ENCODE assay signal across 20 cellular contexts in genomic region chr11:15590131-15590530, GRCh38.
A peak's percentile ranks its signal among the peaks of the same experiment; 100 is the strongest.
DNase-seq lines count a peak whose midpoint lies in the region; TF ChIP-seq lines count a peak whose summit lies in the region.
"Had no signal": no experiment of that assay in that cellular context is flagged by ENCODE, and none has a peak within 500 bp of the region (broad histone marks: within the 10 kb centered on the region; RNA-seq: fewer than 3 reads in every experiment).

No MANE protein-coding gene starts in this region.

- H3K36me3 Mint-ChIP-seq in Calu3 (ENCODE audit: insufficient read depth, unreplicated experiment): no peaks in the 10 kb centered on the region
- no peaks in the 10 kb centered on the region for H3K36me3 Mint-ChIP-seq in CD4-positive, alpha-beta memory T cell

- no TSS peak for BruUV-seq in Calu3 (replicated peaks; lab: Mats Ljungman, UMichigan)

- in situ Hi-C loops in GM23248 (cut with MboI): no loop called here

- WGBS in GM23248 (ENCODE audit: low coverage in 1 of 2, low lambda C conversion rate in 2 of 2, missing lambda C conversion rate in 2 of 2), 2 experiments: 0% methylated on average over 1 of the region's 1 CpG
- WGBS in SK-N-SH (ENCODE audit: low lambda C conversion rate): 7% methylated on average over 1 of the region's 1 CpG

- H4K20me1 ChIP-seq in GM23248 (ENCODE audit: insufficient read depth): no peaks in the 10 kb centered on the region
- no peaks in the 10 kb centered on the region for H4K20me1 ChIP-seq in SK-N-SH (ENCODE audit: insufficient read depth)

- no peak for TF ChIP-seq RAD21 in SK-N-SH (IDR thresholded peaks at IDR 0.05; ENCODE audit: low read length)

- H3K27me3 Mint-ChIP-seq in Calu3 (ENCODE audit: unreplicated experiment): no peaks in the 10 kb centered on the region
- no peaks in the 10 kb centered on the region for H3K27me3 Mint-ChIP-seq in CD4-positive, alpha-beta memory T cell
- H3K27me3 Mint-ChIP-seq: T-helper 17 cell had no signal

- H3K4me2 ChIP-seq in GM23248 (ENCODE audit: unreplicated experiment) (no peak overlapping the region), SK-N-SH (no peak overlapping the region)
- H3K4me2 ChIP-seq: GM23338 had no signal

- intact Hi-C loops in Calu3 (cut with micrococcal nuclease; ENCODE audit: unreplicated experiment): no loop called here
- intact Hi-C loops in CD4-positive, alpha-beta memory T cell (cut with micrococcal nuclease): no loop called here

- H2AFZ ChIP-seq in GM23248 (no peak overlapping the region), SK-N-SH (ENCODE audit: low read depth) (no peak overlapping the region)
- H2AFZ ChIP-seq: GM23338 had no signal

- no peaks in the 10 kb centered on the region for H3K4me1 Mint-ChIP-seq in Calu3 (ENCODE audit: low read depth, unreplicated experiment)
- H3K4me1 Mint-ChIP-seq in CD4-positive, alpha-beta memory T cell: no peaks in the 10 kb centered on the region
- H3K4me1 Mint-ChIP-seq: T-helper 17 cell had no signal

- no peak overlapping the region for H3K27ac Mint-ChIP-seq in Calu3 (ENCODE audit: unreplicated experiment)
- no peak overlapping the region for H3K27ac Mint-ChIP-seq in CD4-positive, alpha-beta memory T cell
- H3K27ac Mint-ChIP-seq: GM23338, T-helper 17 cell had no signal

- no peaks in the 10 kb centered on the region for H3K9me2 ChIP-seq in GM23248 (ENCODE audit: insufficient read depth)
- no peaks in the 10 kb centered on the region for H3K9me2 ChIP-seq in SK-N-SH

- no peak for TF ChIP-seq CTCF in AG10803 (conservative IDR thresholded peaks at IDR 0.05; ENCODE audit: low read length)
- no peak for TF ChIP-seq CTCF in SK-N-SH (IDR thresholded peaks at IDR 0.05)
- TF ChIP-seq CTCF in fibroblast of mammary gland (conservative IDR thresholded peaks at IDR 0.05; ENCODE audit: control insufficient read depth, insufficient read depth, low read depth, low read length): no peak
- TF ChIP-seq CTCF in Calu3 (IDR thresholded peaks at IDR 0.05; ENCODE audit: unreplicated experiment): no peak

- H3K9me3 ChIP-seq in GM23248 (ENCODE audit: low read depth): no peaks in the 10 kb centered on the region
- H3K9me3 ChIP-seq in SK-N-SH: no peaks in the 10 kb centered on the region
- no peaks in the 10 kb centered on the region for H3K9me3 ChIP-seq in CD4-positive, alpha-beta memory T cell (ENCODE audit: control insufficient read depth in 1 of 2, low read length in 2 of 2)

- H3K79me2 ChIP-seq in GM23248 (ENCODE audit: insufficient read depth): no peaks in the 10 kb centered on the region
- H3K79me2 ChIP-seq in SK-N-SH (ENCODE audit: insufficient read depth): no peaks in the 10 kb centered on the region

- H3K4me3 ChIP-seq in AG10803 (ENCODE audit: low read length) (no peak overlapping the region), GM23248 (no peak overlapping the region), SK-N-SH (ENCODE audit: low read depth in 2 of 2, low read length in 1 of 2) (no peak overlapping the region), fibroblast of mammary gland (ENCODE audit: control insufficient read depth, low read depth, low read length) (no peak overlapping the region), H7 (ENCODE audit: insufficient read depth, low read depth, low read length) (no peak overlapping the region)
- H3K4me3 ChIP-seq in CD4-positive, alpha-beta memory T cell (ENCODE audit: low read length in 2 of 2): no peak overlapping the region
- H3K4me3 ChIP-seq: GM12878, GM23338 had no signal

- H3K9ac ChIP-seq in GM23248 (no peak overlapping the region), SK-N-SH (no peak overlapping the region)

- no peaks in the 10 kb centered on the region for H3F3A ChIP-seq in GM23248 (ENCODE audit: insufficient read depth)
- no peaks in the 10 kb centered on the region for H3F3A ChIP-seq in SK-N-SH (replicated peaks; ENCODE audit: insufficient read depth)

- no peak overlapping the region for H3K27ac ChIP-seq in GM23248
- H3K27ac ChIP-seq in SK-N-SH (ENCODE audit: low read depth in 2 of 2, low read length in 1 of 2): peak overlapping the region in 1 of 2 experiments; percentile 81; a peak in 2 of 4 replicates
- no peak overlapping the region for H3K27ac ChIP-seq in CD4-positive, alpha-beta memory T cell (ENCODE audit: low read depth, low read length)

- DNase-seq in AG10803 (ENCODE audit: low read depth) (peak; percentile 41), GM23248 (peak; percentile 1), SK-N-SH (peak; percentile 30), fibroblast of mammary gland (ENCODE audit: low read depth) (peak; percentile 31), H7 (no peak), Calu3 (no peak)
- DNase-seq in CD4-positive, alpha-beta memory T cell: no peak
- DNase-seq: C1 segment of cervical spinal cord, GF-D8, KBM-7, NCI-H1048, NCI-H1436, NCI-H1930, NCI-H226, NCI-H526 treated with DMSO at 0.1 percent for 48 hours, OCI-M1, SHP77 treated with DMSO at 0.1 percent for 48 hours, T-helper 17 cell had no signal

- H3K4me3 Mint-ChIP-seq in Calu3 (ENCODE audit: low read depth, unreplicated experiment): no peak overlapping the region
- no peak overlapping the region for H3K4me3 Mint-ChIP-seq in CD4-positive, alpha-beta memory T cell
- H3K4me3 Mint-ChIP-seq: GM23338, T-helper 17 cell had no signal

- H3K27me3 ChIP-seq in GM23248 (replicated peaks; ENCODE audit: insufficient read depth) (no peaks in the 10 kb centered on the region), SK-N-SH (ENCODE audit: insufficient read depth) (no peaks in the 10 kb centered on the region), H7 (ENCODE audit: control insufficient read depth, insufficient read depth, low read length) (no peaks in the 10 kb centered on the region)
- H3K27me3 ChIP-seq in CD4-positive, alpha-beta memory T cell (ENCODE audit: insufficient read depth, low read length): no peaks in the 10 kb centered on the region

- H3K36me3 ChIP-seq in GM23248 (ENCODE audit: low read depth) (no peaks in the 10 kb centered on the region), SK-N-SH (replicated peaks in 1 of 2; ENCODE audit: control insufficient read depth in 1 of 2, insufficient read depth in 2 of 2, low read length in 1 of 2) (no peaks in the 10 kb centered on the region), H7 (replicated peaks; ENCODE audit: control insufficient read depth, insufficient read depth, low read length) (no peaks in the 10 kb centered on the region)
- H3K36me3 ChIP-seq in CD4-positive, alpha-beta memory T cell (ENCODE audit: insufficient read depth, low read length): no peaks in the 10 kb centered on the region

- no peaks in the 10 kb centered on the region for H3K9me3 Mint-ChIP-seq in Calu3 (ENCODE audit: low read depth, unreplicated experiment)
- peaks cover 0 to 4% (median 0%) of the 10 kb centered on the region in 8 donors for H3K9me3 Mint-ChIP-seq in CD4-positive, alpha-beta memory T cell

- POLR2A ChIA-PET in SK-N-SH (lab: Yijun Ruan, JAX): no interaction called here
- POLR2A ChIA-PET in CD4-positive, alpha-beta memory T cell (lab: Charles Lee; ENCODE audit: partially characterized antibody): no interaction called here

- TF ChIP-seq EP300 in SK-N-SH (IDR thresholded peaks at IDR 0.05; ENCODE audit: borderline replicate concordance in 1 of 2, low read depth in 1 of 2, low read length in 1 of 2): no peak; a peak in 1 of 4 replicates

- H3K4me1 ChIP-seq in GM23248 (ENCODE audit: insufficient read depth) (no peaks in the 10 kb centered on the region), SK-N-SH (ENCODE audit: control insufficient read depth in 1 of 2, insufficient read depth in 2 of 2, low read depth in 1 of 2, low read length in 1 of 2) (peaks cover 0 to 40% of the 10 kb centered on the region in 2 experiments; a peak in 2 of 4 replicates)
- no peaks in the 10 kb centered on the region for H3K4me1 ChIP-seq in CD4-positive, alpha-beta memory T cell (ENCODE audit: insufficient read depth, low read length)

- CTCF ChIA-PET in SK-N-SH (lab: Yijun Ruan, JAX) (interaction anchor here (1.0 to 1.1 kb wide), 2 partner anchors 60 to 117 kb away, joined by 3 to 4 read pairs; no protein-coding TSS in a partner anchor), Calu3 (lab: Charles Lee) (no interaction called here)
- CTCF ChIA-PET in CD4-positive, alpha-beta memory T cell (lab: Charles Lee; ENCODE audit: partially characterized antibody): no interaction called here

TF ChIP-seq in SK-N-SH, 30 proteins besides CTCF, POLR2A, EP300 and RAD21:
- TF ChIP-seq FOXJ3 (CRISPR knock-in tag; IDR thresholded peaks at IDR 0.05): peak; percentile 53; the same call in 1 of the 2 replicates
- TF ChIP-seq TCF12 (IDR thresholded peaks at IDR 0.05): peak; percentile 51; the same call in 1 of the 2 replicates
- TF ChIP-seq POLR2AphosphoS5 (IDR thresholded peaks at IDR 0.05; ENCODE audit: low read depth, low read length): 0 out of 2 replicates have a peak, but pooled peaks have one; percentile 32
- TF ChIP-seq EZH2phosphoT487 (IDR thresholded peaks at IDR 0.05; ENCODE audit: borderline replicate concordance, low read depth): no peak
- TF ChIP-seq RCOR1 (IDR thresholded peaks at IDR 0.05; ENCODE audit: low read length): peak; percentile 42; the same call in 1 of the 2 replicates
- TF ChIP-seq ELF1 (IDR thresholded peaks at IDR 0.05): no peak
- peak; percentile 42 for TF ChIP-seq CHD2 (IDR thresholded peaks at IDR 0.05; ENCODE audit: low read length, partially characterized antibody)

Comparison
In these comparisons a context has a peak if more than half of its experiments do, and no peak if none do; other contexts are left out.
1. DNase-seq: peak in AG10803 (single experiment), GM23248 (single experiment), SK-N-SH (single experiment) and fibroblast of mammary gland (single experiment); none in H7 (single experiment), Calu3 (single experiment) and CD4-positive, alpha-beta memory T cell (0 of 5).